8 cellular contexts compared by ENCODE assay signal in the genomic region with DNA sequence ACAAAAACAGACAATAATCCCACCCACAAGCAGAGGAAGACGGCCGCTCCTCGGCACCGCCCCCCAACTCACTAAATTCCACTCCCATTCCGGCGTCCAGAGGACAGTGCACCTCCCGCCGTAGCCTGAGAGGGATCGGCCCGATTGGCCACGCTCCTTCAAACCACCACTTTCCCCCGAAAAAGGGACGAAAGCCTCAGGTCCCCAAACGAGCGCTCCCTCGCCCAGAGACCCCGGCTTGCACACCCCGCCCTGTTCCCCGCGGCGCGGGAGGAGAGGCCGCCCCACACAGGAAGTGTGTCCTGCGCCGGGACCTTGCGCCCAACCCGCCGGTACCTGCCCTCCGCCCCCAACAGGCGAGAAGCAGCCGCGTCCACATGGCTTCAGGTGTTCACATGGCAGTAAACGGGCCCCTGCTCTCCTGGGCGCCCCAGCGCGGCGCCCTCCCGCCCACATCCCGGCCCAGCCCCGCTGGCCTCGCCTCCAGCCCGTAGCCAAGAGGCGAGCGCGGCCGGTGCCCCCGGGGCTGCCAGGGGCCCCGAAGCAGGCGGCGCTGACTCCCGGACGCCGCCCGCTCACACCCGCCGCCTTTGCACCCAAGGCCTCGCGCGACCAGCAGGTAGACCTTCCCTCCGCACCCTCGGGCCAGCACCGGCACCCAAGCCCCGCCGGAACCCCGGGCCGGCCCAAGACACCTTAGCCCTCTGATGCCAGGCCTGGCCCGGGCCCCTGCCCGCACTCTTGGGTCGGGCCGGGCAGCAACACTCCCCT. TPM values are rescaled to one million over a fixed set of nuclear protein-coding genes. Genes with fewer than 3 reads are reported as not detected.
DNase-seq lines count a peak whose midpoint lies in the region; ATAC-seq, FAIRE-seq and TF ChIP-seq lines count a peak whose summit lies in the region.

No MANE protein-coding gene starts in this region.

- no peaks in the 10 kb centered on the region for H3K9me3 ChIP-seq in GM12878 (replicated peaks; ENCODE audit: control insufficient read depth, insufficient read depth, low read length)

- peak overlapping the region; percentile 97 for H3K4me3 ChIP-seq in GM12878

- H3K79me2 ChIP-seq in GM12878 (ENCODE audit: control insufficient read depth, insufficient read depth, low read length), result peaks cover 53% of the 10 kb centered on the region

- H3K27ac Mint-ChIP-seq in T-helper 2 cell treated with Interferon-gamma antibody and Interleukin-4, amounts not matched to agents 5 μg/mL and 100 μg/mL, for 36 hours, result peak overlapping the region; percentile 90

- SMC1A ChIA-PET in GM12878 (lab: Charles Lee; ENCODE audit: uncharacterized antibody, unreplicated experiment), result interaction anchor here (0.7 to 1.4 kb wide), 4 partner anchors 8 to 167 kb away, joined by 3 to 7 read pairs (median 4); no protein-coding TSS in a partner anchor

- BruUV-seq in GM12878 (replicated peaks; lab: Mats Ljungman, UMichigan), result no TSS peak

- peak overlapping the region; percentile 97 for H3K4me3 Mint-ChIP-seq in T-helper 2 cell treated with Interferon-gamma antibody and Interleukin-4, amounts not matched to agents 5 μg/mL and 100 μg/mL, for 36 hours

- 2% methylated on average over 57 of the region's 70 CpGs for WGBS in GM12878 (ENCODE audit: insufficient coverage, insufficient replicate concordance, low lambda C conversion rate, missing lambda C conversion rate)

- no peaks in the 10 kb centered on the region for H3K9me3 Mint-ChIP-seq in T-helper 2 cell treated with Interferon-gamma antibody and Interleukin-4, amounts not matched to agents 5 μg/mL and 100 μg/mL, for 36 hours

- H2AFZ ChIP-seq in GM12878 (ENCODE audit: control insufficient read depth, low read depth, low read length), result peak overlapping the region; percentile 13

- RAD21 ChIA-PET in GM12878 (lab: Charles Lee; ENCODE audit: unreplicated experiment), result interaction anchor here (0.8 to 1.3 kb wide), 3 partner anchors 84 to 113 kb away, joined by 3 to 5 read pairs (median 3); no protein-coding TSS in a partner anchor

- H3K36me3 ChIP-seq in GM12878 (ENCODE audit: control insufficient read depth in 2 of 2, insufficient read depth in 2 of 2, low read length in 1 of 2), result 0 out of 4 replicates have a peak, but pooled peaks cover 0 to 2% of the 10 kb centered on the region in 2 experiments

- intact Hi-C loops in GM12878 (cut with micrococcal nuclease; ENCODE audit: unreplicated experiment), result loop anchor here (2.0 to 5.0 kb wide), 3 partner anchors 87 to 167 kb away; no protein-coding TSS in a partner anchor

- DNase-seq in G401 (ENCODE audit: low spot score) (peak; percentile 40), KG1 (lab: John Stamatoyannopoulos, UW) (peak; percentile 20), GM12878 (ENCODE audit: low read depth, low spot score) (no peak), iPS-NIHi11 (ENCODE audit: low spot score) (peak; percentile 87), MV-4-11 (lab: John Stamatoyannopoulos, UW) (no peak)
- peak; percentile 71 for DNase-seq in T-helper 2 cell treated with Interferon-gamma antibody and Interleukin-4, amounts not matched to agents 5 μg/mL and 100 μg/mL, for 36 hours (ENCODE audit: low spot score)
- peak; percentile 41 to 52 for DNase-seq in stimulated activated CD4-positive, alpha-beta T cell treated with anti-CD3 and anti-CD28 coated beads, Interleukin-15, amount 100 ng/mL, for 1 hour (ENCODE audit: low read depth in 1 of 2, low spot score in 1 of 2)

- peak; percentile 83 for TF ChIP-seq POLR2A in GM12878 (IDR thresholded peaks at IDR 0.05; ENCODE audit: low read depth, low read length)

- no peaks in the 10 kb centered on the region for H3K27me3 ChIP-seq in GM12878 (replicated peaks in 1 of 2; ENCODE audit: control insufficient read depth in 2 of 2, insufficient read depth in 2 of 2, low read length in 1 of 2)

- peak overlapping the region; percentile 86 for H3K4me2 ChIP-seq in GM12878 (ENCODE audit: control insufficient read depth, insufficient read depth)

- H3K4me1 ChIP-seq in GM12878 (ENCODE audit: control insufficient read depth, insufficient read depth, low read length), result peaks cover 8% of the 10 kb centered on the region; the same call in 1 of the 2 replicates

- peaks cover 30% of the 10 kb centered on the region for H3K4me1 Mint-ChIP-seq in T-helper 2 cell treated with Interferon-gamma antibody and Interleukin-4, amounts not matched to agents 5 μg/mL and 100 μg/mL, for 36 hours (ENCODE audit: low read depth)

- no peak for TF ChIP-seq EP300 in GM12878 (IDR thresholded peaks at IDR 0.05; ENCODE audit: borderline replicate concordance in 1 of 2, control insufficient read depth in 1 of 2, low read depth in 2 of 2, low read length in 2 of 2)

- TF ChIP-seq CTCF in GM12878 (IDR thresholded peaks at IDR 0.05 in 2 of 3, conservative IDR thresholded peaks at IDR 0.05 in 1 of 3; ENCODE audit: control insufficient read depth in 2 of 3, extremely low read depth in 1 of 3, insufficient read depth in 1 of 3, low read depth in 3 of 3, low read length in 3 of 3), result peak in 2 of 3 experiments; percentile 24 to 36; a peak in 2 of 6 replicates

- in situ Hi-C loops in G401 (cut with HindIII; ENCODE audit: low sequenced_read_pairs) (no loop called here), GM12878 (cut with MboI) (no loop called here)

- 0 out of 2 replicates have a peak, but pooled peaks have one; percentile 10 for TF ChIP-seq RAD21 in GM12878 (IDR thresholded peaks at IDR 0.05; ENCODE audit: insufficient read depth, low read depth, low read length)

- CTCF ChIA-PET in GM12878 (lab: Yijun Ruan, JAX), result interaction anchor here (0.6 to 1.4 kb wide), 3 partner anchors 8 to 175 kb away, joined by 3 read pairs; no protein-coding TSS in a partner anchor

- peak; percentile 52 for FAIRE-seq in GM12878 (lab: Jason Lieb, UNC)

- peaks cover 7% of the 10 kb centered on the region for H3K36me3 Mint-ChIP-seq in T-helper 2 cell treated with Interferon-gamma antibody and Interleukin-4, amounts not matched to agents 5 μg/mL and 100 μg/mL, for 36 hours (ENCODE audit: low read depth)

- no peaks in the 10 kb centered on the region for H3K27me3 Mint-ChIP-seq in T-helper 2 cell treated with Interferon-gamma antibody and Interleukin-4, amounts not matched to agents 5 μg/mL and 100 μg/mL, for 36 hours (ENCODE audit: low read depth)

- H4K20me1 ChIP-seq in GM12878 (ENCODE audit: control insufficient read depth, insufficient read depth), result no peaks in the 10 kb centered on the region; the same call in 1 of the 2 replicates

- peak overlapping the region; percentile 92 for H3K9ac ChIP-seq in GM12878 (ENCODE audit: control insufficient read depth, insufficient read depth, low read length)

- peak overlapping the region; percentile 81 for H3K27ac ChIP-seq in GM12878 (ENCODE audit: control insufficient read depth, insufficient read depth)

- ATAC-seq in GM21717 (IDR thresholded peaks at IDR 0.05; ENCODE audit: unreplicated experiment) (peak; percentile 62), GM12878 (peak; percentile 88)

- POLR2A ChIA-PET in GM12878 (lab: Charles Lee), result interaction anchor here (0.9 kb wide), 1 partner anchor 92 kb away, joined by 3 read pairs; no protein-coding TSS in a partner anchor

TF ChIP-seq in GM12878, 131 proteins besides CTCF, POLR2A, EP300 and RAD21 (continues in another document):
- TF ChIP-seq, protein P1, sequence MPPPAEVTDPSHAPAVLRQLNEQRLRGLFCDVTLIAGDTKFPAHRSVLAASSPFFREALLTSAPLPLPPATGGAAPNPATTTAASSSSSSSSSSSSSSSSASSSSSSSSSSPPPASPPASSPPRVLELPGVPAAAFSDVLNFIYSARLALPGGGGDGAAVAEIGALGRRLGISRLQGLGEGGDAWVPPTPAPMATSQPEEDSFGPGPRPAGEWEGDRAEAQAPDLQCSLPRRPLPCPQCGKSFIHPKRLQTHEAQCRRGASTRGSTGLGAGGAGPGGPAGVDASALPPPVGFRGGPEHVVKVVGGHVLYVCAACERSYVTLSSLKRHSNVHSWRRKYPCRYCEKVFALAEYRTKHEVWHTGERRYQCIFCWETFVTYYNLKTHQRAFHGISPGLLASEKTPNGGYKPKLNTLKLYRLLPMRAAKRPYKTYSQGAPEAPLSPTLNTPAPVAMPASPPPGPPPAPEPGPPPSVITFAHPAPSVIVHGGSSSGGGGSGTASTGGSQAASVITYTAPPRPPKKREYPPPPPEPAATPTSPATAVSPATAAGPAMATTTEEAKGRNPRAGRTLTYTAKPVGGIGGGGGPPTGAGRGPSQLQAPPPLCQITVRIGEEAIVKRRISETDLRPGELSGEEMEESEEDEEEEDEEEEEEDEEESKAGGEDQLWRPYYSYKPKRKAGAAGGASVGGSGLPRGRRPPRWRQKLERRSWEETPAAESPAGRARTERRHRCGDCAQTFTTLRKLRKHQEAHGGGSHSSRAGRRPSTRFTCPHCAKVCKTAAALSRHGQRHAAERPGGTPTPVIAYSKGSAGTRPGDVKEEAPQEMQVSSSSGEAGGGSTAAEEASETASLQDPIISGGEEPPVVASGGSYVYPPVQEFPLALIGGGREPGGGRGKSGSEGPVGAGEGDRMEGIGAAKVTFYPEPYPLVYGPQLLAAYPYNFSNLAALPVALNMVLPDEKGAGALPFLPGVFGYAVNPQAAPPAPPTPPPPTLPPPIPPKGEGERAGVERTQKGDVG (CRISPR knock-in tag; IDR thresholded peaks at IDR 0.05), result no peak
- TF ChIP-seq POLR2AphosphoS5 (IDR thresholded peaks at IDR 0.05; ENCODE audit: low read length) (peak; percentile 55; the same call in 1 of the 2 replicates), MYC (IDR thresholded peaks at IDR 0.05; ENCODE audit: insufficient read depth, insufficient read length, insufficient replicate concordance, low read length, severe bottlenecking) (peak; percentile 61), RB1 (IDR thresholded peaks at IDR 0.05; ENCODE audit: borderline replicate concordance) (0 out of 2 replicates have a peak, but pooled peaks have one; percentile 19)

RNA-seq across cellular contexts. Expression of a gene that starts 0.9 kb away (rescaled TPM):
- 18.4 and 25.5 TPM in 2 replicates for total RNA-seq in G401 (2014; rRNA removed; shearing (Covaris generic))
- 92.0 and 98.0 TPM in 2 replicates for total RNA-seq in GM12878 (2013; cell fraction: nucleolus; rRNA removed)
- 28.4 TPM in 2 replicates for total RNA-seq in GM12878 (2014; rRNA removed)
- total RNA-seq in GM12878 (2014; rRNA removed; fragmentation: Illumina TruSeq; extraction: Trizol), result 26.4 and 26.9 TPM in 2 replicates
- 52.9 and 56.9 TPM in 2 replicates for total RNA-seq in GM12878 (2021)
- 8.2 TPM for polyA plus RNA-seq in GM12878 (2011; ENCODE audit: low read depth)
- polyA plus RNA-seq in GM12878 (2011; rRNA removed), result 16.7 and 23.9 TPM in 2 replicates
- 24.2 and 25.6 TPM in 2 replicates for polyA plus RNA-seq in GM12878 (2011; cell fraction: cytosol; rRNA removed)
- polyA plus RNA-seq in GM12878 (2011; cell fraction: nucleus; rRNA removed), result 21.6 and 21.7 TPM in 2 replicates
- 14.0 and 15.1 TPM in 2 replicates for polyA plus RNA-seq in GM12878 (2012)
- polyA plus RNA-seq in GM12878 (2014; fragmentation: Illumina TruSeq; extraction: Trizol), result 21.0 and 23.4 TPM in 2 replicates
- polyA plus RNA-seq in GM12878 (2014; fragmentation: Nextera tagmentation; extraction: Ambion mirVana), result under 1 TPM; 0.69 to 0.89 TPM
- polyA plus RNA-seq in GM12878 (2014; rRNA removed), result 19.3 and 21.8 TPM in 2 replicates
- under 1 TPM; 0.64 to 0.80 TPM for polyA plus RNA-seq in GM12878 (2016; fragmentation: Nextera tagmentation; extraction: Ambion mirVana)
- polyA minus RNA-seq in GM12878 (2011; rRNA and poly(A)+ RNA removed), result 60.0 and 66.1 TPM in 2 replicates
- polyA minus RNA-seq in GM12878 (2011; cell fraction: cytosol; rRNA and poly(A)+ RNA removed), result 26.2 and 29.5 TPM in 2 replicates
- 24.1 and 33.6 TPM in 2 replicates for polyA minus RNA-seq in GM12878 (2011; cell fraction: nucleus; rRNA and poly(A)+ RNA removed)

Comparison
In these comparisons a context has a peak if more than half of its experiments do, and no peak if none do; other contexts are left out.
1. DNase-seq: peak in G401 (single experiment), KG1 (single experiment), T-helper 2 cell treated with Interferon-gamma antibody and Interleukin-4, amounts not matched to agents 5 μg/mL and 100 μg/mL, for 36 hours (single experiment), iPS-NIHi11 (single experiment) and stimulated activated CD4-positive, alpha-beta T cell treated with anti-CD3 and anti-CD28 coated beads, Interleukin-15, amount 100 ng/mL, for 1 hour (2 of 2); none in GM12878 (single experiment) and MV-4-11 (single experiment).